ENCODE assay signal across 25 cellular contexts in genomic region chr7:157926521-157927167, GRCh38.
A peak's percentile ranks its signal among the peaks of the same experiment; 100 is the strongest.
DNase-seq lines count a peak whose midpoint lies in the region; ATAC-seq and TF ChIP-seq lines count a peak whose summit lies in the region.
"Had no signal": no experiment of that assay in that cellular context is flagged by ENCODE, and none has a peak within 500 bp of the region (broad histone marks: within the 10 kb centered on the region; RNA-seq: fewer than 3 reads in every experiment).

No MANE protein-coding gene starts in this region.

- H3K27me3 Mint-ChIP-seq in activated CD8-positive, alpha-beta memory T cell treated with anti-CD3 and anti-CD28 coated beads, Interleukin-2, amount 10 ng/mL, durations not matched to agents 7 days and 5 days: no peaks in the 10 kb centered on the region
- no peaks in the 10 kb centered on the region for H3K27me3 Mint-ChIP-seq in CD4-positive, CD25-positive, alpha-beta regulatory T cell
- no peaks in the 10 kb centered on the region for H3K27me3 Mint-ChIP-seq in activated CD8-positive, alpha-beta T cell treated with anti-CD3 and anti-CD28 coated beads for 36 hours
- peaks cover 0 to 4% (median 0%) of the 10 kb centered on the region in 5 donors for H3K27me3 Mint-ChIP-seq in naive thymus-derived CD4-positive, alpha-beta T cell
- H3K27me3 Mint-ChIP-seq: stimulated activated memory B cell treated with anti-CD40 and anti-IgM and Interleukin-4, amounts not matched to agents 10 μg/mL and 1 μg/mL and 100 μg/mL, for 72 hours had no signal

- no peak overlapping the region for H3K27ac Mint-ChIP-seq in activated CD8-positive, alpha-beta memory T cell treated with anti-CD3 and anti-CD28 coated beads, Interleukin-2, amount 10 ng/mL, durations not matched to agents 7 days and 5 days
- peak overlapping the region in 2 of 3 donors; percentile 1 to 82 for H3K27ac Mint-ChIP-seq in CD4-positive, CD25-positive, alpha-beta regulatory T cell
- H3K27ac Mint-ChIP-seq in activated CD8-positive, alpha-beta T cell treated with anti-CD3 and anti-CD28 coated beads for 36 hours: peak overlapping the region; percentile 43
- peak overlapping the region in 8 of 9 donors; percentile 30 to 89 (median 57) for H3K27ac Mint-ChIP-seq in naive thymus-derived CD4-positive, alpha-beta T cell
- H3K27ac Mint-ChIP-seq: activated naive CD4-positive, alpha-beta T cell treated with anti-CD3 and anti-CD28 coated beads for 36 hours; activated T-cell treated with anti-CD3 and anti-CD28 coated beads, Interleukin-2, amount 50 U/mL, for 72 hours; stimulated activated memory B cell treated with anti-CD40 and anti-IgM and Interleukin-4, amounts not matched to agents 10 μg/mL and 1 μg/mL and 100 μg/mL, for 72 hours; T-helper 2 cell treated with Interferon-gamma antibody and Interleukin-4, amounts not matched to agents 5 μg/mL and 100 μg/mL, for 36 hours had no signal

- TF ChIP-seq RAD21 in SK-N-SH (IDR thresholded peaks at IDR 0.05; ENCODE audit: low read length): no peak

- no peak overlapping the region for H2AFZ ChIP-seq in SK-N-SH (ENCODE audit: low read depth)

- H3K9me3 Mint-ChIP-seq in activated CD8-positive, alpha-beta memory T cell treated with anti-CD3 and anti-CD28 coated beads, Interleukin-2, amount 10 ng/mL, durations not matched to agents 7 days and 5 days (ENCODE audit: low read depth): peaks cover 13% of the 10 kb centered on the region
- H3K9me3 Mint-ChIP-seq in CD4-positive, CD25-positive, alpha-beta regulatory T cell: no peaks in the 10 kb centered on the region
- H3K9me3 Mint-ChIP-seq in activated CD8-positive, alpha-beta T cell treated with anti-CD3 and anti-CD28 coated beads for 36 hours: no peaks in the 10 kb centered on the region
- H3K9me3 Mint-ChIP-seq in naive thymus-derived CD4-positive, alpha-beta T cell: peaks cover 0 to 3% (median 0%) of the 10 kb centered on the region in 11 donors
- H3K9me3 Mint-ChIP-seq: activated naive CD4-positive, alpha-beta T cell treated with anti-CD3 and anti-CD28 coated beads for 36 hours; stimulated activated memory B cell treated with anti-CD40 and anti-IgM and Interleukin-4, amounts not matched to agents 10 μg/mL and 1 μg/mL and 100 μg/mL, for 72 hours had no signal

- peaks cover 12% of the 10 kb centered on the region for H3K4me1 Mint-ChIP-seq in activated CD8-positive, alpha-beta memory T cell treated with anti-CD3 and anti-CD28 coated beads, Interleukin-2, amount 10 ng/mL, durations not matched to agents 7 days and 5 days
- H3K4me1 Mint-ChIP-seq in CD4-positive, CD25-positive, alpha-beta regulatory T cell: peaks cover 0 to 12% (median 4%) of the 10 kb centered on the region in 4 donors
- peaks cover 39% of the 10 kb centered on the region for H3K4me1 Mint-ChIP-seq in activated CD8-positive, alpha-beta T cell treated with anti-CD3 and anti-CD28 coated beads for 36 hours (ENCODE audit: low read depth)
- peaks cover 4 to 18% (median 12%) of the 10 kb centered on the region in 7 donors for H3K4me1 Mint-ChIP-seq in naive thymus-derived CD4-positive, alpha-beta T cell
- H3K4me1 Mint-ChIP-seq: stimulated activated memory B cell treated with anti-CD40 and anti-IgM and Interleukin-4, amounts not matched to agents 10 μg/mL and 1 μg/mL and 100 μg/mL, for 72 hours had no signal

- no peaks in the 10 kb centered on the region for H3F3A ChIP-seq in SK-N-SH (replicated peaks; ENCODE audit: insufficient read depth)

- TF ChIP-seq EP300 in SK-N-SH (IDR thresholded peaks at IDR 0.05; ENCODE audit: borderline replicate concordance in 1 of 2, low read depth in 1 of 2, low read length in 1 of 2): no peak

- H3K27ac ChIP-seq in CD4-positive, CD25-positive, alpha-beta regulatory T cell (ENCODE audit: insufficient read depth, low read length, poor library complexity, severe bottlenecking): no peak overlapping the region
- no peak overlapping the region for H3K27ac ChIP-seq in naive thymus-derived CD4-positive, alpha-beta T cell (ENCODE audit: low read depth, low read length)
- H3K27ac ChIP-seq in esophagus squamous epithelium: no peak overlapping the region
- H3K27ac ChIP-seq in SK-N-SH (ENCODE audit: low read depth in 2 of 2, low read length in 1 of 2): no peak overlapping the region
- H3K27ac ChIP-seq: 22Rv1, ovary, suprapubic skin had no signal

- no peaks in the 10 kb centered on the region for H3K4me1 ChIP-seq in CD4-positive, CD25-positive, alpha-beta regulatory T cell (ENCODE audit: control insufficient read depth, insufficient read depth, low read length, poor library complexity, severe bottlenecking)
- H3K4me1 ChIP-seq in naive thymus-derived CD4-positive, alpha-beta T cell (ENCODE audit: control insufficient read depth in 2 of 2, insufficient read depth in 2 of 2, low read length in 2 of 2): peaks cover 0 to 4% of the 10 kb centered on the region in 2 donors
- H3K4me1 ChIP-seq in esophagus squamous epithelium (no peaks in the 10 kb centered on the region), SK-N-SH (ENCODE audit: control insufficient read depth in 1 of 2, insufficient read depth in 2 of 2, low read depth in 1 of 2, low read length in 1 of 2) (peaks cover 0 to 11% of the 10 kb centered on the region in 2 experiments; a peak in 1 of 4 replicates)
- H3K4me1 ChIP-seq: suprapubic skin had no signal

- intact Hi-C loops in activated CD8-positive, alpha-beta T cell treated with anti-CD3 and anti-CD28 coated beads for 36 hours (cut with micrococcal nuclease): no loop called here
- intact Hi-C loops in naive thymus-derived CD4-positive, alpha-beta T cell (cut with micrococcal nuclease): no loop called here
- intact Hi-C loops in esophagus squamous epithelium (cut with DNase I): no loop called here

- H3K27me3 ChIP-seq in CD4-positive, CD25-positive, alpha-beta regulatory T cell (ENCODE audit: control insufficient read depth, insufficient read depth, low read length): no peaks in the 10 kb centered on the region
- no peaks in the 10 kb centered on the region for H3K27me3 ChIP-seq in naive thymus-derived CD4-positive, alpha-beta T cell (ENCODE audit: control insufficient read depth in 2 of 2, insufficient read depth in 2 of 2, low read length in 2 of 2)
- H3K27me3 ChIP-seq in esophagus squamous epithelium: no peaks in the 10 kb centered on the region
- H3K27me3 ChIP-seq in SK-N-SH (ENCODE audit: insufficient read depth): no peaks in the 10 kb centered on the region
- H3K27me3 ChIP-seq: ovary had no signal

- no peak for TF ChIP-seq CTCF in activated CD8-positive, alpha-beta T cell treated with anti-CD3 and anti-CD28 coated beads for 36 hours (IDR thresholded peaks at IDR 0.05)
- TF ChIP-seq CTCF in esophagus squamous epithelium (IDR thresholded peaks at IDR 0.05) (no peak), SK-N-SH (IDR thresholded peaks at IDR 0.05) (no peak)

- H3K36me3 ChIP-seq in CD4-positive, CD25-positive, alpha-beta regulatory T cell (ENCODE audit: control insufficient read depth, insufficient read depth, low read length): no peaks in the 10 kb centered on the region
- no peaks in the 10 kb centered on the region for H3K36me3 ChIP-seq in naive thymus-derived CD4-positive, alpha-beta T cell (ENCODE audit: control insufficient read depth in 2 of 3, insufficient read depth in 3 of 3, low read length in 3 of 3)
- H3K36me3 ChIP-seq in esophagus squamous epithelium (no peaks in the 10 kb centered on the region), SK-N-SH (replicated peaks in 1 of 2; ENCODE audit: control insufficient read depth in 1 of 2, insufficient read depth in 2 of 2, low read length in 1 of 2) (no peaks in the 10 kb centered on the region)
- H3K36me3 ChIP-seq: ovary, suprapubic skin had no signal

- H4K20me1 ChIP-seq in SK-N-SH (ENCODE audit: insufficient read depth): no peaks in the 10 kb centered on the region

- no peak overlapping the region for H3K4me3 ChIP-seq in CD4-positive, CD25-positive, alpha-beta regulatory T cell (ENCODE audit: low read depth, low read length)
- H3K4me3 ChIP-seq in naive thymus-derived CD4-positive, alpha-beta T cell (ENCODE audit: low read length): no peak overlapping the region
- no peak overlapping the region for H3K4me3 ChIP-seq in esophagus squamous epithelium
- H3K4me3 ChIP-seq in SK-N-SH (ENCODE audit: low read depth in 2 of 2, low read length in 1 of 2): no peak overlapping the region
- H3K4me3 ChIP-seq: mucosa of descending colon, ovary, suprapubic skin had no signal

- no peak overlapping the region for H3K4me2 ChIP-seq in SK-N-SH

- no peaks in the 10 kb centered on the region for H3K9me3 ChIP-seq in CD4-positive, CD25-positive, alpha-beta regulatory T cell (ENCODE audit: control insufficient read depth in 2 of 2, low read length in 2 of 2)
- no peaks in the 10 kb centered on the region for H3K9me3 ChIP-seq in naive thymus-derived CD4-positive, alpha-beta T cell (ENCODE audit: control insufficient read depth in 2 of 3, low read length in 3 of 3)
- H3K9me3 ChIP-seq in esophagus squamous epithelium (peaks cover 0 to 3% (median 0%) of the 10 kb centered on the region in 3 donors), SK-N-SH (no peaks in the 10 kb centered on the region)
- H3K9me3 ChIP-seq: mucosa of descending colon, ovary, suprapubic skin had no signal

- no peak for ATAC-seq in activated CD8-positive, alpha-beta memory T cell treated with anti-CD3 and anti-CD28 coated beads, Interleukin-2, amount 10 ng/mL, durations not matched to agents 7 days and 5 days
- ATAC-seq in CD4-positive, CD25-positive, alpha-beta regulatory T cell (ENCODE audit: low read depth in 2 of 2): peak in 1 of 2 donors; percentile 37
- ATAC-seq in activated CD8-positive, alpha-beta T cell treated with anti-CD3 and anti-CD28 coated beads for 36 hours: peak; percentile 69
- no peak for ATAC-seq in naive thymus-derived CD4-positive, alpha-beta T cell
- no peak for ATAC-seq in HG02623 (IDR thresholded peaks at IDR 0.05; ENCODE audit: unreplicated experiment)
- ATAC-seq: left cardiac atrium; mucosa of descending colon; Panc1; stimulated activated memory B cell treated with anti-CD40 and anti-IgM and Interleukin-4, amounts not matched to agents 10 μg/mL and 1 μg/mL and 100 μg/mL, for 72 hours had no signal

- H3K36me3 Mint-ChIP-seq in activated CD8-positive, alpha-beta memory T cell treated with anti-CD3 and anti-CD28 coated beads, Interleukin-2, amount 10 ng/mL, durations not matched to agents 7 days and 5 days: no peaks in the 10 kb centered on the region
- H3K36me3 Mint-ChIP-seq in CD4-positive, CD25-positive, alpha-beta regulatory T cell: no peaks in the 10 kb centered on the region
- H3K36me3 Mint-ChIP-seq in activated CD8-positive, alpha-beta T cell treated with anti-CD3 and anti-CD28 coated beads for 36 hours (ENCODE audit: low read depth): peaks cover 2% of the 10 kb centered on the region
- no peaks in the 10 kb centered on the region for H3K36me3 Mint-ChIP-seq in naive thymus-derived CD4-positive, alpha-beta T cell
- H3K36me3 Mint-ChIP-seq: stimulated activated memory B cell treated with anti-CD40 and anti-IgM and Interleukin-4, amounts not matched to agents 10 μg/mL and 1 μg/mL and 100 μg/mL, for 72 hours had no signal

- TF ChIP-seq POLR2A in esophagus squamous epithelium (IDR thresholded peaks at IDR 0.05): no peak

- H3K79me2 ChIP-seq in SK-N-SH (ENCODE audit: insufficient read depth): no peaks in the 10 kb centered on the region

- WGBS in esophagus squamous epithelium, 2 donors: 69 to 73% methylated on average over 2 of the region's 17 CpGs
- 26% methylated on average over 11 of the region's 17 CpGs for WGBS in SK-N-SH (ENCODE audit: low lambda C conversion rate)

- H3K9me2 ChIP-seq in SK-N-SH: no peaks in the 10 kb centered on the region

- CTCF ChIA-PET in activated CD8-positive, alpha-beta memory T cell treated with anti-CD3 and anti-CD28 coated beads, Interleukin-2, amount 10 ng/mL, durations not matched to agents 7 days and 5 days (lab: Charles Lee): no interaction called here
- CTCF ChIA-PET in activated CD8-positive, alpha-beta T cell treated with anti-CD3 and anti-CD28 coated beads for 36 hours (lab: Charles Lee): no interaction called here
- CTCF ChIA-PET in naive thymus-derived CD4-positive, alpha-beta T cell (lab: Charles Lee): no interaction called here
- CTCF ChIA-PET in SK-N-SH (lab: Yijun Ruan, JAX): no interaction called here

- POLR2A ChIA-PET in activated CD8-positive, alpha-beta T cell treated with anti-CD3 and anti-CD28 coated beads for 36 hours (lab: Charles Lee): no interaction called here
- POLR2A ChIA-PET in naive thymus-derived CD4-positive, alpha-beta T cell (lab: Charles Lee): no interaction called here
- POLR2A ChIA-PET in SK-N-SH (lab: Yijun Ruan, JAX): no interaction called here

- H3K4me3 Mint-ChIP-seq in activated CD8-positive, alpha-beta memory T cell treated with anti-CD3 and anti-CD28 coated beads, Interleukin-2, amount 10 ng/mL, durations not matched to agents 7 days and 5 days: no peak overlapping the region
- H3K4me3 Mint-ChIP-seq in CD4-positive, CD25-positive, alpha-beta regulatory T cell: no peak overlapping the region
- no peak overlapping the region for H3K4me3 Mint-ChIP-seq in activated CD8-positive, alpha-beta T cell treated with anti-CD3 and anti-CD28 coated beads for 36 hours
- peak overlapping the region in 6 of 10 donors; percentile 1 to 65 (median 32) for H3K4me3 Mint-ChIP-seq in naive thymus-derived CD4-positive, alpha-beta T cell
- H3K4me3 Mint-ChIP-seq: activated naive CD4-positive, alpha-beta T cell treated with anti-CD3 and anti-CD28 coated beads for 36 hours; activated T-cell treated with anti-CD3 and anti-CD28 coated beads, Interleukin-2, amount 50 U/mL, for 72 hours; stimulated activated memory B cell treated with anti-CD40 and anti-IgM and Interleukin-4, amounts not matched to agents 10 μg/mL and 1 μg/mL and 100 μg/mL, for 72 hours; T-helper 2 cell treated with Interferon-gamma antibody and Interleukin-4, amounts not matched to agents 5 μg/mL and 100 μg/mL, for 36 hours had no signal

- no peak overlapping the region for H3K9ac ChIP-seq in SK-N-SH

- DNase-seq in activated CD8-positive, alpha-beta memory T cell treated with anti-CD3 and anti-CD28 coated beads for 24 hours: peak; percentile 62
- no peak for DNase-seq in activated CD8-positive, alpha-beta memory T cell treated with anti-CD3 and anti-CD28 coated beads, Interleukin-2, amount 10 ng/mL, durations not matched to agents 7 days and 5 days
- DNase-seq in CD4-positive, CD25-positive, alpha-beta regulatory T cell: no peak
- peak; percentile 34 for DNase-seq in activated CD8-positive, alpha-beta T cell treated with anti-CD3 and anti-CD28 coated beads for 36 hours
- peak in 5 of 9 donors; percentile 7 to 29 (median 16) for DNase-seq in naive thymus-derived CD4-positive, alpha-beta T cell
- DNase-seq in esophagus squamous epithelium (lab: John Stamatoyannopoulos, UW) (no peak), SK-N-SH (no peak)
- DNase-seq: activated CD4-positive, alpha-beta T cell treated with anti-CD3 and anti-CD28 coated beads for 1 hour; activated naive CD4-positive, alpha-beta T cell treated with anti-CD3 and anti-CD28 coated beads for 36 hours; anterior cingulate cortex; cortex of kidney; GOT3; left cardiac atrium; mucosa of descending colon; NCI-H1092; NCI-H1694; ovary; Right ventricle myocardium superior had no signal

Comparison
In these comparisons a context has a peak if more than half of its experiments do, and no peak if none do; other contexts are left out.
1. DNase-seq: peak in activated CD8-positive, alpha-beta memory T cell treated with anti-CD3 and anti-CD28 coated beads for 24 hours (single experiment), activated CD8-positive, alpha-beta T cell treated with anti-CD3 and anti-CD28 coated beads for 36 hours (single experiment) and naive thymus-derived CD4-positive, alpha-beta T cell (5 of 9); none in activated CD8-positive, alpha-beta memory T cell treated with anti-CD3 and anti-CD28 coated beads, Interleukin-2, amount 10 ng/mL, durations not matched to agents 7 days and 5 days (single experiment), CD4-positive, CD25-positive, alpha-beta regulatory T cell (0 of 3), esophagus squamous epithelium (single experiment) and SK-N-SH (single experiment).
2. H3K4me3 Mint-ChIP-seq: peak in naive thymus-derived CD4-positive, alpha-beta T cell (6 of 10); none in activated CD8-positive, alpha-beta memory T cell treated with anti-CD3 and anti-CD28 coated beads, Interleukin-2, amount 10 ng/mL, durations not matched to agents 7 days and 5 days (single experiment), CD4-positive, CD25-positive, alpha-beta regulatory T cell (0 of 4) and activated CD8-positive, alpha-beta T cell treated with anti-CD3 and anti-CD28 coated beads for 36 hours (single experiment).